Comparison of ENCODE assay signal across 10 cellular contexts in the genomic region with DNA sequence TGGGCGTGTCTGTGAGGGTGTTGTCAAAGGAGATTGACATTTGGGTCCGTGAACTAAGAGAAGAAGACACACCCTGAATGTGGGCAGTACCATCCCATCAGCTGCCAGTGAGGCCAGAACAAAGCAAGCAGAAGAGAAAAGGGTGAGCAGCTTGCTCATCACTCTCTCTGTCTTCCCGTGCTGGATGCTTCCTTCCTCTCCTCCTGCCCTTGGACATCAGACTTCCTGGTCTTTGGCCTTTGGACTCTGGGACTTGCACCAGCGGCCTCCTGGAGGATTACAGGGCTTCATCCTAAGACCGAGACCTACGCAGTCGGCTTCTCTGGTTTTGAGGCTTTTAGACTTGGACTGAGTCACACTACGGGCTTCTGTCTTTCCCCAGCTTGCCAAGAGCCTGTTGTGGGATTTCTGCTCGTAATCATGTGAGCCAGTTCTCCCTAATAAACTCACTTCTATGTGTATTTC. TPM values are rescaled to one million over a fixed set of nuclear protein-coding genes. Genes with fewer than 3 reads are reported as not detected.
DNase-seq lines count a peak whose midpoint lies in the region; ATAC-seq lines count a peak whose summit lies in the region.
"Had no signal": no experiment of that assay in that cellular context is flagged by ENCODE, and none has a peak within 500 bp of the region (broad histone marks: within the 10 kb centered on the region; RNA-seq: fewer than 3 reads in every experiment).

No MANE protein-coding gene starts in this region.

- H3K4me3 ChIP-seq in ectodermal cell (ENCODE audit: insufficient read depth, low read depth, low read length) = peak overlapping the region; percentile 9
- H3K4me3 ChIP-seq in mesendoderm (ENCODE audit: low read length) = no peak overlapping the region

- no peak overlapping the region for H3K4me2 ChIP-seq in mesendoderm (ENCODE audit: low read length)

- DNase-seq in COR-L47 (lab: John Stamatoyannopoulos, UW) = peak; percentile 71
- DNase-seq in NCI-H2227 treated with DMSO at 0.1 percent for 48 hours (lab: John Stamatoyannopoulos, UW) = peak; percentile 78
- peak; percentile 47 for DNase-seq in mesendoderm
- no peak for DNase-seq in NCI-H2171 treated with DMSO at 0.1 percent for 48 hours (lab: John Stamatoyannopoulos, UW)
- no peak for DNase-seq in DMS114 treated with DMSO at 0.1 percent for 48 hours (lab: John Stamatoyannopoulos, UW; ENCODE audit: unreplicated experiment)
- DNase-seq in activated CD4-positive, alpha-beta memory T cell treated with anti-CD3 and anti-CD28 coated beads for 36 hours = no peak
- DNase-seq: KG1 had no signal

- H2BK5ac ChIP-seq in mesendoderm (ENCODE audit: low read length) = no peak overlapping the region

- H3K9me3 ChIP-seq in ectodermal cell (ENCODE audit: control insufficient read depth, low read length) = no peaks in the 10 kb centered on the region

- H3K36me3 Mint-ChIP-seq in activated CD4-positive, alpha-beta memory T cell treated with anti-CD3 and anti-CD28 coated beads for 36 hours = peaks cover 4% of the 10 kb centered on the region
- H3K36me3 Mint-ChIP-seq: memory B cell had no signal

- H2AK5ac ChIP-seq in mesendoderm (ENCODE audit: low read length) = no peak overlapping the region

- H3K18ac ChIP-seq in mesendoderm (ENCODE audit: low read length) = no peak overlapping the region

- no peaks in the 10 kb centered on the region for H3K79me1 ChIP-seq in mesendoderm (ENCODE audit: low read length)

- H3K27me3 ChIP-seq in ectodermal cell (ENCODE audit: control insufficient read depth, insufficient read depth, low read length, poor library complexity, severe bottlenecking) = no peaks in the 10 kb centered on the region
- no peaks in the 10 kb centered on the region for H3K27me3 ChIP-seq in mesendoderm (ENCODE audit: insufficient read depth, low read length, poor library complexity)

- no peak overlapping the region for H3K9ac ChIP-seq in mesendoderm (ENCODE audit: low read length)

- CTCF ChIA-PET in activated CD4-positive, alpha-beta memory T cell treated with anti-CD3 and anti-CD28 coated beads for 36 hours (lab: Charles Lee) = interaction anchor here (0.9 to 3.2 kb wide), 4 partner anchors 13 to 65 kb away, joined by 3 to 23 read pairs (median 4); no protein-coding TSS in a partner anchor

- H2BK120ac ChIP-seq in mesendoderm (ENCODE audit: low read depth, low read length) = no peak overlapping the region

- H3K56ac ChIP-seq in mesendoderm (ENCODE audit: low read length) = peak overlapping the region; percentile 29

- 71 to 76% methylated on average over 8 to 9 of the region's 9 CpGs for WGBS in ectodermal cell, 2 experiments
- no CpG with 5 or more reads among the region's 9 CpGs for WGBS in mesendoderm (ENCODE audit: extremely low coverage, insufficient coverage, low lambda C conversion rate)

- POLR2A ChIA-PET in activated CD4-positive, alpha-beta memory T cell treated with anti-CD3 and anti-CD28 coated beads for 36 hours (lab: Charles Lee) = no interaction called here

- H3K23ac ChIP-seq in mesendoderm (ENCODE audit: low read length) = no peak overlapping the region

- H3K27me3 Mint-ChIP-seq in activated CD4-positive, alpha-beta memory T cell treated with anti-CD3 and anti-CD28 coated beads for 36 hours = peaks cover 13% of the 10 kb centered on the region

- intact Hi-C loops in activated CD4-positive, alpha-beta memory T cell treated with anti-CD3 and anti-CD28 coated beads for 36 hours (cut with micrococcal nuclease) = loop anchor here (5.0 kb wide), 1 partner anchor 37 kb away; no protein-coding TSS in a partner anchor

- no peak overlapping the region for H3K4ac ChIP-seq in mesendoderm (ENCODE audit: low read depth, low read length)

- no peak for ATAC-seq in HG02588 (IDR thresholded peaks at IDR 0.05; ENCODE audit: unreplicated experiment)

- no peaks in the 10 kb centered on the region for H3K4me1 ChIP-seq in ectodermal cell (ENCODE audit: control insufficient read depth, insufficient read depth, low read length)
- H3K4me1 ChIP-seq in mesendoderm (ENCODE audit: control insufficient read depth, low read depth, low read length) = no peaks in the 10 kb centered on the region

- H3K4me1 Mint-ChIP-seq in activated CD4-positive, alpha-beta memory T cell treated with anti-CD3 and anti-CD28 coated beads for 36 hours (ENCODE audit: low read depth) = peaks cover 9% of the 10 kb centered on the region

- no peak overlapping the region for H3K4me3 Mint-ChIP-seq in activated CD4-positive, alpha-beta memory T cell treated with anti-CD3 and anti-CD28 coated beads for 36 hours
- H3K4me3 Mint-ChIP-seq: memory B cell had no signal

- H3K79me2 ChIP-seq in mesendoderm (ENCODE audit: control insufficient read depth, insufficient read depth, low read length) = no peaks in the 10 kb centered on the region

- H3K9me3 Mint-ChIP-seq in activated CD4-positive, alpha-beta memory T cell treated with anti-CD3 and anti-CD28 coated beads for 36 hours = no peaks in the 10 kb centered on the region
- H3K9me3 Mint-ChIP-seq: memory B cell had no signal

- no peak overlapping the region for H4K5ac ChIP-seq in mesendoderm (ENCODE audit: low read length)

- H3K27ac ChIP-seq in ectodermal cell (ENCODE audit: insufficient read depth, low read depth, low read length, poor library complexity, severe bottlenecking) (no peak overlapping the region), mesendoderm (ENCODE audit: low read depth, low read length) (no peak overlapping the region)

- H2BK15ac ChIP-seq in mesendoderm (replicated peaks; ENCODE audit: low read depth) = no peak overlapping the region

- no peak overlapping the region for H4K8ac ChIP-seq in mesendoderm (ENCODE audit: low read depth, low read length)

- H3K27ac Mint-ChIP-seq in activated CD4-positive, alpha-beta memory T cell treated with anti-CD3 and anti-CD28 coated beads for 36 hours = no peak overlapping the region
- H3K27ac Mint-ChIP-seq: memory B cell had no signal

- H3K36me3 ChIP-seq in ectodermal cell (ENCODE audit: control insufficient read depth, insufficient read depth, low read length) = no peaks in the 10 kb centered on the region
- no peaks in the 10 kb centered on the region for H3K36me3 ChIP-seq in mesendoderm (ENCODE audit: control insufficient read depth, insufficient read depth, low read length)

RNA-seq across cellular contexts. Expression of a gene that starts 18.8 kb away (rescaled TPM):
- 9.7 TPM for polyA plus RNA-seq in ectodermal cell (2013, experiment 1 of 4)
- 12.1 TPM for polyA plus RNA-seq in ectodermal cell (2013, experiment 2 of 4)
- polyA plus RNA-seq in ectodermal cell (2013, experiment 3 of 4) = 7.8 TPM
- polyA plus RNA-seq in ectodermal cell (2013, experiment 4 of 4) = 8.3 TPM
- 3.8 TPM for polyA plus RNA-seq in mesendoderm (2013, experiment 1 of 2)
- 4.1 TPM for polyA plus RNA-seq in mesendoderm (2013, experiment 2 of 2)
- 10 to 100 TPM; 76.4 to 82.9 TPM for total RNA-seq in activated CD4-positive, alpha-beta memory T cell treated with anti-CD3 and anti-CD28 coated beads for 36 hours

RNA-seq across cellular contexts. Expression of a gene that starts 18.9 kb away (rescaled TPM):
- 0.39 TPM for polyA plus RNA-seq in ectodermal cell (2013, experiment 1 of 4)
- polyA plus RNA-seq in ectodermal cell (2013, experiment 2 of 4) = 0.55 TPM
- 0.59 TPM for polyA plus RNA-seq in ectodermal cell (2013, experiment 3 of 4)
- 0.61 TPM for polyA plus RNA-seq in ectodermal cell (2013, experiment 4 of 4)
- polyA plus RNA-seq in mesendoderm (2013, experiment 1 of 2) = 0.01 TPM
- polyA plus RNA-seq in mesendoderm (2013, experiment 2 of 2) = 0.01 TPM
- under 1 TPM; 0.53 to 0.67 TPM for total RNA-seq in activated CD4-positive, alpha-beta memory T cell treated with anti-CD3 and anti-CD28 coated beads for 36 hours

RNA-seq across cellular contexts. Expression of a gene that starts 32.4 kb away (rescaled TPM):
- not detected for polyA plus RNA-seq in ectodermal cell (2013, experiment 1 of 4)
- polyA plus RNA-seq in ectodermal cell (2013, experiment 2 of 4) = 0.36 TPM
- polyA plus RNA-seq in ectodermal cell (2013, experiment 3 of 4) = 0.37 TPM
- 0.08 TPM for polyA plus RNA-seq in ectodermal cell (2013, experiment 4 of 4)
- polyA plus RNA-seq in mesendoderm (2013, experiment 1 of 2) = not detected
- not detected for polyA plus RNA-seq in mesendoderm (2013, experiment 2 of 2)
- 10 to 100 TPM; 44.7 to 46.3 TPM for total RNA-seq in activated CD4-positive, alpha-beta memory T cell treated with anti-CD3 and anti-CD28 coated beads for 36 hours

RNA-seq across cellular contexts. Expression of a gene that starts 59.9 kb away (rescaled TPM):
- polyA plus RNA-seq in ectodermal cell (2013, experiment 1 of 4) = not detected
- not detected for polyA plus RNA-seq in ectodermal cell (2013, experiment 2 of 4)
- polyA plus RNA-seq in ectodermal cell (2013, experiment 3 of 4) = not detected
- not detected for polyA plus RNA-seq in ectodermal cell (2013, experiment 4 of 4)
- polyA plus RNA-seq in mesendoderm (2013, experiment 1 of 2) = 0.74 TPM
- 0.66 TPM for polyA plus RNA-seq in mesendoderm (2013, experiment 2 of 2)
- 10 to 100 TPM; 63.9 to 66.7 TPM for total RNA-seq in activated CD4-positive, alpha-beta memory T cell treated with anti-CD3 and anti-CD28 coated beads for 36 hours

Comparison
In these comparisons a context has a peak if more than half of its experiments do, and no peak if none do; other contexts are left out.
1. DNase-seq: peak in COR-L47 (single experiment), NCI-H2227 treated with DMSO at 0.1 percent for 48 hours (single experiment) and mesendoderm (single experiment); none in NCI-H2171 treated with DMSO at 0.1 percent for 48 hours (single experiment), DMS114 treated with DMSO at 0.1 percent for 48 hours (single experiment) and activated CD4-positive, alpha-beta memory T cell treated with anti-CD3 and anti-CD28 coated beads for 36 hours (single experiment).